In the genomic region with DNA sequence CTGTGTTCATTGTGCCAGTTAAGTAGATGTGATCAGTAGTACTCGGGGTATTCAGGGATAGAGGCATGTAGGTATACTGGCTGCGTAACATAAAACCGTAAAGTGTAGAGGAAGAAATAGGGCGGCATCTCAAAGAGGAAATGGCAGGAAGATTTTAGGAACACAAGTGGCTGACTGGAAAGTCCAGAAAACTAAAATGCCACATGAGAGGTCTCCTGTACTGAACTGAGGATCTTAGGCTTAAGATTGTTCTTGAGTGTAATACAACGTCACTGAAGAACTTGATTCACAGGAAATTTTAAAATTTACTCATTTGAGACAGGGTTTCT, we compare ENCODE assay signal across 11 cellular contexts. TPM values are rescaled to one million over a fixed set of nuclear protein-coding genes. Genes with fewer than 3 reads are reported as not detected.
A peak's percentile ranks its signal among the peaks of the same experiment; 100 is the strongest.
DNase-seq lines count a peak whose midpoint lies in the region; ATAC-seq and TF ChIP-seq lines count a peak whose summit lies in the region.
"Had no signal": no experiment of that assay in that cellular context is flagged by ENCODE, and none has a peak within 500 bp of the region (broad histone marks: within the 10 kb centered on the region; RNA-seq: fewer than 3 reads in every experiment).

No MANE protein-coding gene starts in this region.

- no peak for ATAC-seq in stimulated activated effector memory CD8-positive, alpha-beta T cell treated with anti-CD3 and anti-CD28 coated beads, Interleukin-12 subunit alpha, Interleukin-12 subunit beta, amount 100 ng/mL, for 72 hours
- no peak for ATAC-seq in HG03097 (IDR thresholded peaks at IDR 0.05; ENCODE audit: low FRiP score, unreplicated experiment)
- ATAC-seq: body of pancreas had no signal

- no peak for DNase-seq in T-helper 2 cell treated with Interferon-gamma antibody and Interleukin-4, amounts not matched to agents 5 μg/mL and 100 μg/mL, for 36 hours (ENCODE audit: low spot score)
- DNase-seq in T-helper 2 cell (no peak), RWPE1 (ENCODE audit: low spot score) (no peak), endothelial cell (ENCODE audit: low spot score) (no peak), COLO829 (ENCODE audit: low spot score) (no peak), SK-N-DZ (ENCODE audit: low spot score) (no peak)
- DNase-seq in stimulated activated effector memory CD8-positive, alpha-beta T cell treated with anti-CD3 and anti-CD28 coated beads, Interleukin-12 subunit alpha, Interleukin-12 subunit beta, amount 100 ng/mL, for 72 hours (ENCODE audit: low spot score in 2 of 2) = no peak
- DNase-seq: activated CD4-positive, alpha-beta T cell treated with anti-CD3 and anti-CD28 coated beads, Interleukin-2, amount 50 U/mL, for 48 hours; NCI-H1930 had no signal

- CTCF ChIA-PET in RWPE1 (lab: Yijun Ruan, JAX) = interaction anchor here (0.9 kb wide), 1 partner anchor 123 kb away, joined by 3 read pairs; no protein-coding TSS in a partner anchor

- H3K4me3 Mint-ChIP-seq in T-helper 2 cell treated with Interferon-gamma antibody and Interleukin-4, amounts not matched to agents 5 μg/mL and 100 μg/mL, for 36 hours = no peak overlapping the region
- peak overlapping the region; percentile 53 for H3K4me3 Mint-ChIP-seq in endothelial cell (ENCODE audit: unreplicated experiment)
- H3K4me3 Mint-ChIP-seq in stimulated activated effector memory CD8-positive, alpha-beta T cell treated with anti-CD3 and anti-CD28 coated beads, Interleukin-12 subunit alpha, Interleukin-12 subunit beta, amount 100 ng/mL, for 72 hours = peak overlapping the region; percentile 86

- H3K27ac Mint-ChIP-seq in T-helper 2 cell treated with Interferon-gamma antibody and Interleukin-4, amounts not matched to agents 5 μg/mL and 100 μg/mL, for 36 hours = peak overlapping the region; percentile 73
- H3K27ac Mint-ChIP-seq in endothelial cell (ENCODE audit: unreplicated experiment) = peak overlapping the region; percentile 92
- peak overlapping the region; percentile 87 for H3K27ac Mint-ChIP-seq in stimulated activated effector memory CD8-positive, alpha-beta T cell treated with anti-CD3 and anti-CD28 coated beads, Interleukin-12 subunit alpha, Interleukin-12 subunit beta, amount 100 ng/mL, for 72 hours

- no peaks in the 10 kb centered on the region for H3K27me3 Mint-ChIP-seq in T-helper 2 cell treated with Interferon-gamma antibody and Interleukin-4, amounts not matched to agents 5 μg/mL and 100 μg/mL, for 36 hours (ENCODE audit: low read depth)
- peaks cover 8% of the 10 kb centered on the region for H3K27me3 Mint-ChIP-seq in endothelial cell (ENCODE audit: unreplicated experiment)

- POLR2A ChIA-PET in RWPE1 (lab: Yijun Ruan, JAX; ENCODE audit: low non-redundant PET) = no interaction called here

- TF ChIP-seq CTCF in RWPE1 (conservative IDR thresholded peaks at IDR 0.05; ENCODE audit: low read depth) (no peak), endothelial cell (IDR thresholded peaks at IDR 0.05; ENCODE audit: unreplicated experiment) (no peak)

- H3K4me1 Mint-ChIP-seq in T-helper 2 cell treated with Interferon-gamma antibody and Interleukin-4, amounts not matched to agents 5 μg/mL and 100 μg/mL, for 36 hours (ENCODE audit: low read depth) = peaks cover 49% of the 10 kb centered on the region
- peaks cover 52% of the 10 kb centered on the region for H3K4me1 Mint-ChIP-seq in endothelial cell (ENCODE audit: unreplicated experiment)
- peaks cover 66% of the 10 kb centered on the region for H3K4me1 Mint-ChIP-seq in stimulated activated effector memory CD8-positive, alpha-beta T cell treated with anti-CD3 and anti-CD28 coated beads, Interleukin-12 subunit alpha, Interleukin-12 subunit beta, amount 100 ng/mL, for 72 hours

- H3K36me3 Mint-ChIP-seq in T-helper 2 cell treated with Interferon-gamma antibody and Interleukin-4, amounts not matched to agents 5 μg/mL and 100 μg/mL, for 36 hours (ENCODE audit: low read depth) = peaks cover 52% of the 10 kb centered on the region
- H3K36me3 Mint-ChIP-seq in endothelial cell (ENCODE audit: low read depth, unreplicated experiment) = peaks cover 37% of the 10 kb centered on the region
- peaks cover 67% of the 10 kb centered on the region for H3K36me3 Mint-ChIP-seq in stimulated activated effector memory CD8-positive, alpha-beta T cell treated with anti-CD3 and anti-CD28 coated beads, Interleukin-12 subunit alpha, Interleukin-12 subunit beta, amount 100 ng/mL, for 72 hours

- no peaks in the 10 kb centered on the region for H3K9me3 Mint-ChIP-seq in T-helper 2 cell treated with Interferon-gamma antibody and Interleukin-4, amounts not matched to agents 5 μg/mL and 100 μg/mL, for 36 hours
- no peaks in the 10 kb centered on the region for H3K9me3 Mint-ChIP-seq in endothelial cell (ENCODE audit: unreplicated experiment)
- H3K9me3 Mint-ChIP-seq in stimulated activated effector memory CD8-positive, alpha-beta T cell treated with anti-CD3 and anti-CD28 coated beads, Interleukin-12 subunit alpha, Interleukin-12 subunit beta, amount 100 ng/mL, for 72 hours = no peaks in the 10 kb centered on the region

- H3K27ac ChIP-seq in RWPE1 = peak overlapping the region; percentile 80

RNA-seq across cellular contexts. Expression of gene LMLN, which starts 2.3 kb away (rescaled TPM):
- total RNA-seq in endothelial cell (ENCODE audit: unreplicated experiment) = 7.1 TPM
- 1.2 and 3.7 TPM in 2 replicates for polyA plus RNA-seq in SK-N-DZ (2014; cell fraction: cytosol; rRNA removed)
- 2.0 and 2.3 TPM in 2 replicates for polyA plus RNA-seq in SK-N-DZ (2014; cell fraction: nucleus; rRNA removed)

RNA-seq across cellular contexts. Expression of gene RPL35A, which starts 7.7 kb away (rescaled TPM):
- total RNA-seq in endothelial cell (ENCODE audit: unreplicated experiment) = 1,090 TPM
- polyA plus RNA-seq in SK-N-DZ (2014; cell fraction: cytosol; rRNA removed) = 2,705 and 2,709 TPM in 2 replicates
- polyA plus RNA-seq in SK-N-DZ (2014; cell fraction: nucleus; rRNA removed) = 1,561 and 1,953 TPM in 2 replicates
